ENCODE assay signal across 8 cellular contexts in genomic region chr1:161198877-161199431, GRCh38. TPM values are rescaled to one million over a fixed set of nuclear protein-coding genes. Genes with fewer than 3 reads are reported as not detected.
A peak's percentile ranks its signal among the peaks of the same experiment; 100 is the strongest.
DNase-seq lines count a peak whose midpoint lies in the region; ATAC-seq, FAIRE-seq and TF ChIP-seq lines count a peak whose summit lies in the region.

ADAMTS4 (minus strand) TSS chr1:161199054; CDS start chr1:161198627, 427 bp downstream.

- H2AK5ac ChIP-seq in H1 (ENCODE audit: low read depth, low read length) = peak within 1 kb of the TSS; percentile 89

- peak within 1 kb of the TSS; percentile 91 for H4K91ac ChIP-seq in H1 (replicated peaks; ENCODE audit: insufficient read length, low read length)

- DNase-seq in AG04449 (ENCODE audit: low read depth, low spot score) = peak; percentile 68
- DNase-seq in NCI-H526 treated with DMSO at 0.1 percent for 48 hours (lab: John Stamatoyannopoulos, UW) = peak; percentile 59
- DNase-seq in H1 (ENCODE audit: low read depth in 1 of 2, low spot score in 2 of 2) = peak in 1 of 2 experiments; percentile 70
- peak; percentile 90 for DNase-seq in midbrain (lab: John Stamatoyannopoulos, UW)
- DNase-seq in uterus = peak; percentile 83 to 92

- POLR2A ChIA-PET in AG04449 (lab: Yijun Ruan, JAX) (interaction anchor here (0.8 to 1.7 kb wide), 7 partner anchors 16 to 40 kb away, joined by 3 to 6 read pairs (median 3); partner anchors contain the start of genes FCER1G and USP21), H1 (lab: Charles Lee; ENCODE audit: partially characterized antibody) (interaction anchor here (1.0 to 3.0 kb wide), 16 partner anchors 10 to 211 kb away, joined by 3 to 13 read pairs (median 4); partner anchors contain the start of genes APOA2, B4GALT3, DEDD and PPOX)

- peaks cover 0 to 14% of the 10 kb centered on the region in 2 experiments; a peak in 2 of 4 replicates for H3K79me2 ChIP-seq in H1 (ENCODE audit: control insufficient read depth in 1 of 2, insufficient read depth in 2 of 2, low read length in 2 of 2)

- peak within 1 kb of the TSS; percentile 71 for H2BK120ac ChIP-seq in H1 (replicated peaks; ENCODE audit: low read depth, low read length)

- H3K4me2 ChIP-seq in H1 (ENCODE audit: insufficient read depth in 1 of 2, low read depth in 2 of 2, low read length in 2 of 2) = peak within 1 kb of the TSS; percentile 67 to 80

- ATAC-seq in GM21526 (IDR thresholded peaks at IDR 0.05; ENCODE audit: low FRiP score, unreplicated experiment) (no peak), HG02759 (IDR thresholded peaks at IDR 0.05; ENCODE audit: unreplicated experiment) (no peak), HG03521 (IDR thresholded peaks at IDR 0.05; ENCODE audit: unreplicated experiment) (no peak)

- peak within 1 kb of the TSS; percentile 22; the same call in 1 of the 2 replicates for H4K8ac ChIP-seq in H1 (ENCODE audit: extremely low read depth, insufficient read depth, low read length)

- peak within 1 kb of the TSS; percentile 49 for H4K5ac ChIP-seq in H1 (ENCODE audit: insufficient read length, low read depth, low read length)

- no peak for TF ChIP-seq RAD21 in H1 (IDR thresholded peaks at IDR 0.05 in 1 of 2, conservative IDR thresholded peaks at IDR 0.05 in 1 of 2; ENCODE audit: low read depth in 2 of 2, low read length in 2 of 2)

- peak within 1 kb of the TSS; percentile 97 for H2BK15ac ChIP-seq in H1 (ENCODE audit: low read length)

- TF ChIP-seq EP300 in H1 (IDR thresholded peaks at IDR 0.05; ENCODE audit: borderline replicate concordance in 1 of 2, low read depth in 2 of 2, low read length in 2 of 2) = no peak

- H3K36me3 ChIP-seq in H1 (ENCODE audit: control insufficient read depth in 2 of 4, insufficient read depth in 4 of 4, low read length in 3 of 4) (peaks cover 2 to 9% (median 3%) of the 10 kb centered on the region in 4 experiments; a peak in 5 of 8 replicates), uterus (no peaks in the 10 kb centered on the region)

- no peak within 1 kb of the TSS for H2AFZ ChIP-seq in H1 (ENCODE audit: low read length)

- TF ChIP-seq POLR2A in H1 (IDR thresholded peaks at IDR 0.05; ENCODE audit: control extremely low read depth in 1 of 2, low read depth in 2 of 2, low read length in 2 of 2) (peak in 1 of 2 experiments; percentile 81; a peak in 2 of 3 replicates), uterus (IDR thresholded peaks at IDR 0.05) (peak; percentile 57)

- H3K4me1 ChIP-seq in H1 (replicated peaks in 1 of 4; ENCODE audit: control insufficient read depth in 3 of 4, insufficient read depth in 4 of 4, low read length in 3 of 4) (peaks cover 23 to 54% (median 48%) of the 10 kb centered on the region in 4 experiments), uterus (peaks cover 23 to 31% of the 10 kb centered on the region in 2 donors)

- 53% methylated on average over 11 of the region's 11 CpGs; no CpG with 5 or more reads in 1 of the 2 experiments for WGBS in H1 (ENCODE audit: extremely low coverage in 1 of 2, insufficient coverage in 1 of 2, insufficient read length in 1 of 2, insufficient replicate concordance in 2 of 2, low coverage in 1 of 2, low lambda C conversion rate in 2 of 2, missing lambda C conversion rate in 1 of 2), 2 experiments

- no peak within 1 kb of the TSS for H3K23ac ChIP-seq in H1 (ENCODE audit: insufficient read length)

- peaks cover 13% of the 10 kb centered on the region for H3K23me2 ChIP-seq in H1 (ENCODE audit: low read depth, low read length)

- H3K27ac ChIP-seq in H1 (ENCODE audit: low read depth, low read length) = peak within 1 kb of the TSS; percentile 94; the same call in 1 of the 2 replicates
- H3K27ac ChIP-seq in uterus = peak within 1 kb of the TSS; percentile 98 to 99

- no peaks in the 10 kb centered on the region for H4K20me1 ChIP-seq in H1 (replicated peaks in 1 of 2; ENCODE audit: control insufficient read depth in 1 of 2, insufficient read depth in 2 of 2, low read length in 2 of 2)

- peak within 1 kb of the TSS; percentile 58 for H3K4me3 ChIP-seq in AG04449 (ENCODE audit: low read depth, low read length)
- H3K4me3 ChIP-seq in H1 (ENCODE audit: extremely low read depth in 1 of 4, insufficient read depth in 2 of 4, low read depth in 3 of 4, low read length in 4 of 4) = peak within 1 kb of the TSS; percentile 13 to 51 (median 44); a peak in 7 of 8 replicates
- peak within 1 kb of the TSS; percentile 18 to 40 for H3K4me3 ChIP-seq in uterus

- peak within 1 kb of the TSS; percentile 55 for H3K4ac ChIP-seq in H1 (replicated peaks; ENCODE audit: insufficient read length, low read depth, low read length)

- peak within 1 kb of the TSS; percentile 75 for H2BK5ac ChIP-seq in H1 (ENCODE audit: low read depth, low read length)

- H3K27me3 ChIP-seq in H1 (replicated peaks in 1 of 4; ENCODE audit: control insufficient read depth in 3 of 4, extremely low read depth in 1 of 4, insufficient read depth in 3 of 4, low read length in 3 of 4) = no peaks in the 10 kb centered on the region
- H3K27me3 ChIP-seq in uterus = no peaks in the 10 kb centered on the region

- H3K18ac ChIP-seq in H1 (ENCODE audit: extremely low read depth, low read length) = peak within 1 kb of the TSS; percentile 95

- intact Hi-C loops in uterus (cut with DNase I; ENCODE audit: low total_unique reads) = no loop called here

- H3K79me1 ChIP-seq in H1 (ENCODE audit: low read depth, low read length) = peaks cover 9% of the 10 kb centered on the region; the same call in 1 of the 2 replicates

- peak within 1 kb of the TSS; percentile 82; the same call in 1 of the 2 replicates for H2BK20ac ChIP-seq in H1 (ENCODE audit: low read length)

- H3K9me3 ChIP-seq in H1 (ENCODE audit: insufficient read depth in 2 of 2, low read depth in 1 of 2, low read length in 1 of 2) (no peaks in the 10 kb centered on the region), uterus (no peaks in the 10 kb centered on the region)

- no peak within 1 kb of the TSS for H3K14ac ChIP-seq in H1 (ENCODE audit: insufficient read length)

- FAIRE-seq in H1 (lab: Jason Lieb, UNC) = no peak

- CTCF ChIA-PET in AG04449 (lab: Yijun Ruan, JAX) = interaction anchor here (1.2 to 26.1 kb wide), 5 partner anchors 16 to 184 kb away, joined by 3 to 758 read pairs (median 16); partner anchors contain the start of genes APOA2, FCER1G and TOMM40L
- CTCF ChIA-PET in H1 (lab: Charles Lee; ENCODE audit: partially characterized antibody) = interaction anchor here (0.7 to 17.6 kb wide), 15 partner anchors 12 to 183 kb away, joined by 3 to 427 read pairs (median 4); partner anchors contain the start of genes APOA2, B4GALT3, FCER1G and PCP4L1

- H3K9ac ChIP-seq in H1 (replicated peaks in 1 of 4; ENCODE audit: extremely low read depth in 1 of 4, low read depth in 3 of 4, low read length in 3 of 4) = peak within 1 kb of the TSS in 2 of 4 experiments; percentile 31 to 47; a peak in 5 of 7 replicates

- H2BK12ac ChIP-seq in H1 (ENCODE audit: low read depth, low read length) = peak within 1 kb of the TSS; percentile 86

- TF ChIP-seq CTCF in AG04449 (IDR thresholded peaks at IDR 0.05; ENCODE audit: insufficient read depth, low read length, missing control alignments) = no peak
- no peak for TF ChIP-seq CTCF in H1 (IDR thresholded peaks at IDR 0.05; ENCODE audit: control extremely low read depth in 1 of 3, insufficient read depth in 1 of 3, low read depth in 1 of 3, low read length in 3 of 3)
- TF ChIP-seq CTCF in uterus (IDR thresholded peaks at IDR 0.05) = no peak

- H3K56ac ChIP-seq in H1 (replicated peaks; ENCODE audit: insufficient read length, low read depth, low read length) = peak within 1 kb of the TSS; percentile 43

TF ChIP-seq in H1, 55 proteins besides CTCF, POLR2A, EP300 and RAD21:
- TF ChIP-seq TAF7 (optimal IDR thresholded peaks at IDR 0.05; ENCODE audit: borderline replicate concordance, low read depth, low read length) (peak; percentile 52), POLR2AphosphoS5 (IDR thresholded peaks at IDR 0.05; ENCODE audit: low read depth, low read length) (no peak; the same call in none of the 2 replicates), TBP (IDR thresholded peaks at IDR 0.05; ENCODE audit: low read depth, low read length) (peak; percentile 81)
TF ChIP-seq in H1: peak in this region for 2.

RNA-seq across cellular contexts. Expression of gene ADAMTS4, which starts in this region (rescaled TPM):
- 7.2 and 12.4 TPM in 2 replicates for total RNA-seq in H1 (2021; fragmentation: NEBNext Ultra II Directional; extraction: Animal tissue kit (Norgen Biotek cat#: 25700))
- polyA plus RNA-seq in H1 (2011; rRNA removed) = 4.6 and 6.4 TPM in 2 replicates
- polyA plus RNA-seq in H1 (2011; cell fraction: cytosol; rRNA removed) = 3.8 TPM
- 8.8 TPM for polyA plus RNA-seq in H1 (2011; cell fraction: nucleus; rRNA removed)
- polyA plus RNA-seq in H1 (2012, experiment 1 of 2) = 6.1 to 7.9 TPM (median 6.5 TPM) in 4 replicates
- polyA plus RNA-seq in H1 (2012, experiment 2 of 2) = 3.1 TPM
- 5.4 TPM for polyA plus RNA-seq in H1 (2013, experiment 1 of 2)
- polyA plus RNA-seq in H1 (2013, experiment 2 of 2) = 4.8 TPM
- polyA minus RNA-seq in H1 (2011; rRNA and poly(A)+ RNA removed) = 9.9 and 12.8 TPM in 2 replicates
- 11.0 TPM for polyA minus RNA-seq in H1 (2011; cell fraction: cytosol; rRNA and poly(A)+ RNA removed)
- polyA minus RNA-seq in H1 (2011; cell fraction: nucleus; rRNA and poly(A)+ RNA removed) = 15.4 TPM
- total RNA-seq in uterus = 10 to 100 TPM in 3 of 4 donors, 1 to 10 TPM in 1; 1.3 to 41.5 (median 10.9) TPM
